ENCODE assay signal across 1 cellular context in the genomic region with DNA sequence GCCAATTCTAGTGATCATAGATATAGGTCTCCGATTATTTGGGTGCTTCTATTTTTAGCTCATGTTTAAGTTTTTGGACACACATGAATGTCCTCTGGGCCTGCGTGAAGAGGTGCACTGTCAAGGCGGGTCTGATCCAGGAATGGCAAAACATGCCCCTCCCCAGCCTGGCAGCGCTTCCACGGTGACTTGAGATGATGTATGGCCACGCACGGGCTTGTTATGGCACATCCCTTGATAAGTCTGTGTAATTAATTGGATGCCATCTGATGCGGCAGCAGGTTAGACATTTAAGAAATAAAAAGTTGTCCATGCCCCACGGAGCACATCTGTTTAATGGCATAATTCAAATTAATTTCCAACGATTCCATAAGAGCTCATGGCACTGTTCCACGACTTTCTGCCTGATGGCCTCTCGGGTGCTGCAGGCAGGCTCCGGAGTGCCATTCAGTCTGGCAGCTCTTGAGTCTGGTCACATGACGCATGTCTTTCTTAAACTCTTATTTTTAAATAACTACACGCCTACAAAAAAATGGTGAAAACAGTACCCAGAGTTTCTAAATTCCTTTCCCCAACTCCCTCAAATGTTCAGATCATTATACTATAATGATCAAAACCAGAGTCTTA.
TF ChIP-seq lines count a peak whose summit lies in the region.

No MANE protein-coding gene starts in this region.

TF ChIP-seq in SK-N-SH treated with all-trans-retinoic acid at 6 μM for 48 hours, 23 proteins besides CTCF, POLR2A, EP300 and RAD21 (continued from another document):
- no peak for TF ChIP-seq ISL1 (CRISPR knock-in tag; IDR thresholded peaks at IDR 0.05)
- no peak for TF ChIP-seq RARB (CRISPR knock-in tag; IDR thresholded peaks at IDR 0.05)
